2 cellular contexts compared by ENCODE assay signal in the genomic region with DNA sequence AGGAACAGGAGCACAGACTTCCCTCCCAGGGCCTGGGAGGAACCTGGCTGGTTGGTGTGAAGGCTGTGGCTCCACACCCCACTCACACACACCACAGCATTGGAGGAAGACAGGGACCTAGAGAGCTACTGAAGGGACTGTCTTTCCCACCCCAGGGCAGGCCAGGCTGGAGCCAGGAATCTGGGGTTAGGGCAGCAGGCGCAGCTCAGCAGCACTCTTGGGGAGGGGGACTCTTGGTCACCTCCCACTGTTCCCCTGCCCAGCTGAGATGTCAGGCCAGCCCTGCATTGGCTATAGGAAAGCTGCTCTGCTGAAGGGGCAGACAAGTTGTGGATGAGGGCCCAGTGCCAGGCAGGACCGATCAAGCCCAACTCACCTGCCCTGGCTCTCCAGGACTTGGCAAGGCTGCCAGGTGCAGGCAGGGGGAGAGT.
TF ChIP-seq lines count a peak whose summit lies in the region.

No MANE protein-coding gene starts in this region.

TF ChIP-seq in H1, 55 proteins besides CTCF, POLR2A, EP300 and RAD21:
- TF ChIP-seq CBX5 (IDR thresholded peaks at IDR 0.05; ENCODE audit: low read depth, low read length) (no peak), TBP (IDR thresholded peaks at IDR 0.05; ENCODE audit: low read depth, low read length) (no peak), ZNF274 (IDR thresholded peaks at IDR 0.05; ENCODE audit: borderline replicate concordance, extremely low read depth, low read length) (no peak)
- TF ChIP-seq, protein P1, sequence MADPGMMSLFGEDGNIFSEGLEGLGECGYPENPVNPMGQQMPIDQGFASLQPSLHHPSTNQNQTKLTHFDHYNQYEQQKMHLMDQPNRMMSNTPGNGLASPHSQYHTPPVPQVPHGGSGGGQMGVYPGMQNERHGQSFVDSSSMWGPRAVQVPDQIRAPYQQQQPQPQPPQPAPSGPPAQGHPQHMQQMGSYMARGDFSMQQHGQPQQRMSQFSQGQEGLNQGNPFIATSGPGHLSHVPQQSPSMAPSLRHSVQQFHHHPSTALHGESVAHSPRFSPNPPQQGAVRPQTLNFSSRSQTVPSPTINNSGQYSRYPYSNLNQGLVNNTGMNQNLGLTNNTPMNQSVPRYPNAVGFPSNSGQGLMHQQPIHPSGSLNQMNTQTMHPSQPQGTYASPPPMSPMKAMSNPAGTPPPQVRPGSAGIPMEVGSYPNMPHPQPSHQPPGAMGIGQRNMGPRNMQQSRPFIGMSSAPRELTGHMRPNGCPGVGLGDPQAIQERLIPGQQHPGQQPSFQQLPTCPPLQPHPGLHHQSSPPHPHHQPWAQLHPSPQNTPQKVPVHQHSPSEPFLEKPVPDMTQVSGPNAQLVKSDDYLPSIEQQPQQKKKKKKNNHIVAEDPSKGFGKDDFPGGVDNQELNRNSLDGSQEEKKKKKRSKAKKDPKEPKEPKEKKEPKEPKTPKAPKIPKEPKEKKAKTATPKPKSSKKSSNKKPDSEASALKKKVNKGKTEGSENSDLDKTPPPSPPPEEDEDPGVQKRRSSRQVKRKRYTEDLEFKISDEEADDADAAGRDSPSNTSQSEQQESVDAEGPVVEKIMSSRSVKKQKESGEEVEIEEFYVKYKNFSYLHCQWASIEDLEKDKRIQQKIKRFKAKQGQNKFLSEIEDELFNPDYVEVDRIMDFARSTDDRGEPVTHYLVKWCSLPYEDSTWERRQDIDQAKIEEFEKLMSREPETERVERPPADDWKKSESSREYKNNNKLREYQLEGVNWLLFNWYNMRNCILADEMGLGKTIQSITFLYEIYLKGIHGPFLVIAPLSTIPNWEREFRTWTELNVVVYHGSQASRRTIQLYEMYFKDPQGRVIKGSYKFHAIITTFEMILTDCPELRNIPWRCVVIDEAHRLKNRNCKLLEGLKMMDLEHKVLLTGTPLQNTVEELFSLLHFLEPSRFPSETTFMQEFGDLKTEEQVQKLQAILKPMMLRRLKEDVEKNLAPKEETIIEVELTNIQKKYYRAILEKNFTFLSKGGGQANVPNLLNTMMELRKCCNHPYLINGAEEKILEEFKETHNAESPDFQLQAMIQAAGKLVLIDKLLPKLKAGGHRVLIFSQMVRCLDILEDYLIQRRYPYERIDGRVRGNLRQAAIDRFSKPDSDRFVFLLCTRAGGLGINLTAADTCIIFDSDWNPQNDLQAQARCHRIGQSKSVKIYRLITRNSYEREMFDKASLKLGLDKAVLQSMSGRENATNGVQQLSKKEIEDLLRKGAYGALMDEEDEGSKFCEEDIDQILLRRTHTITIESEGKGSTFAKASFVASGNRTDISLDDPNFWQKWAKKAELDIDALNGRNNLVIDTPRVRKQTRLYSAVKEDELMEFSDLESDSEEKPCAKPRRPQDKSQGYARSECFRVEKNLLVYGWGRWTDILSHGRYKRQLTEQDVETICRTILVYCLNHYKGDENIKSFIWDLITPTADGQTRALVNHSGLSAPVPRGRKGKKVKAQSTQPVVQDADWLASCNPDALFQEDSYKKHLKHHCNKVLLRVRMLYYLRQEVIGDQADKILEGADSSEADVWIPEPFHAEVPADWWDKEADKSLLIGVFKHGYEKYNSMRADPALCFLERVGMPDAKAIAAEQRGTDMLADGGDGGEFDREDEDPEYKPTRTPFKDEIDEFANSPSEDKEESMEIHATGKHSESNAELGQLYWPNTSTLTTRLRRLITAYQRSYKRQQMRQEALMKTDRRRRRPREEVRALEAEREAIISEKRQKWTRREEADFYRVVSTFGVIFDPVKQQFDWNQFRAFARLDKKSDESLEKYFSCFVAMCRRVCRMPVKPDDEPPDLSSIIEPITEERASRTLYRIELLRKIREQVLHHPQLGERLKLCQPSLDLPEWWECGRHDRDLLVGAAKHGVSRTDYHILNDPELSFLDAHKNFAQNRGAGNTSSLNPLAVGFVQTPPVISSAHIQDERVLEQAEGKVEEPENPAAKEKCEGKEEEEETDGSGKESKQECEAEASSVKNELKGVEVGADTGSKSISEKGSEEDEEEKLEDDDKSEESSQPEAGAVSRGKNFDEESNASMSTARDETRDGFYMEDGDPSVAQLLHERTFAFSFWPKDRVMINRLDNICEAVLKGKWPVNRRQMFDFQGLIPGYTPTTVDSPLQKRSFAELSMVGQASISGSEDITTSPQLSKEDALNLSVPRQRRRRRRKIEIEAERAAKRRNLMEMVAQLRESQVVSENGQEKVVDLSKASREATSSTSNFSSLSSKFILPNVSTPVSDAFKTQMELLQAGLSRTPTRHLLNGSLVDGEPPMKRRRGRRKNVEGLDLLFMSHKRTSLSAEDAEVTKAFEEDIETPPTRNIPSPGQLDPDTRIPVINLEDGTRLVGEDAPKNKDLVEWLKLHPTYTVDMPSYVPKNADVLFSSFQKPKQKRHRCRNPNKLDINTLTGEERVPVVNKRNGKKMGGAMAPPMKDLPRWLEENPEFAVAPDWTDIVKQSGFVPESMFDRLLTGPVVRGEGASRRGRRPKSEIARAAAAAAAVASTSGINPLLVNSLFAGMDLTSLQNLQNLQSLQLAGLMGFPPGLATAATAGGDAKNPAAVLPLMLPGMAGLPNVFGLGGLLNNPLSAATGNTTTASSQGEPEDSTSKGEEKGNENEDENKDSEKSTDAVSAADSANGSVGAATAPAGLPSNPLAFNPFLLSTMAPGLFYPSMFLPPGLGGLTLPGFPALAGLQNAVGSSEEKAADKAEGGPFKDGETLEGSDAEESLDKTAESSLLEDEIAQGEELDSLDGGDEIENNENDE (IDR thresholded peaks at IDR 0.05; ENCODE audit: insufficient replicate concordance, low read length), result no peak

TF ChIP-seq in WTC11, 78 proteins besides CTCF, POLR2A, EP300 and RAD21:
- TF ChIP-seq OVOL2 (CRISPR knock-in tag; IDR thresholded peaks at IDR 0.05; ENCODE audit: borderline replicate concordance), result no peak
- TF ChIP-seq KAT7 (CRISPR knock-in tag; IDR thresholded peaks at IDR 0.05; ENCODE audit: borderline replicate concordance), result no peak
- TF ChIP-seq, protein P2, sequence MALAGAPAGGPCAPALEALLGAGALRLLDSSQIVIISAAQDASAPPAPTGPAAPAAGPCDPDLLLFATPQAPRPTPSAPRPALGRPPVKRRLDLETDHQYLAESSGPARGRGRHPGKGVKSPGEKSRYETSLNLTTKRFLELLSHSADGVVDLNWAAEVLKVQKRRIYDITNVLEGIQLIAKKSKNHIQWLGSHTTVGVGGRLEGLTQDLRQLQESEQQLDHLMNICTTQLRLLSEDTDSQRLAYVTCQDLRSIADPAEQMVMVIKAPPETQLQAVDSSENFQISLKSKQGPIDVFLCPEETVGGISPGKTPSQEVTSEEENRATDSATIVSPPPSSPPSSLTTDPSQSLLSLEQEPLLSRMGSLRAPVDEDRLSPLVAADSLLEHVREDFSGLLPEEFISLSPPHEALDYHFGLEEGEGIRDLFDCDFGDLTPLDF (CRISPR knock-in tag; IDR thresholded peaks at IDR 0.05), result no peak
- TF ChIP-seq ZNF121 (CRISPR knock-in tag; IDR thresholded peaks at IDR 0.05), result no peak
- TF ChIP-seq, protein P3, sequence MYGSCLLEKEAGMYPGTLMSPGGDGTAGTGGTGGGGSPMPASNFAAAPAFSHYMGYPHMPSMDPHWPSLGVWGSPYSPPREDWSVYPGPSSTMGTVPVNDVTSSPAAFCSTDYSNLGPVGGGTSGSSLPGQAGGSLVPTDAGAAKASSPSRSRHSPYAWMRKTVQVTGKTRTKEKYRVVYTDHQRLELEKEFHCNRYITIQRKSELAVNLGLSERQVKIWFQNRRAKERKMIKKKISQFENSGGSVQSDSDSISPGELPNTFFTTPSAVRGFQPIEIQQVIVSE (CRISPR knock-in tag; IDR thresholded peaks at IDR 0.05; ENCODE audit: borderline replicate concordance), result no peak
- TF ChIP-seq, protein P4, sequence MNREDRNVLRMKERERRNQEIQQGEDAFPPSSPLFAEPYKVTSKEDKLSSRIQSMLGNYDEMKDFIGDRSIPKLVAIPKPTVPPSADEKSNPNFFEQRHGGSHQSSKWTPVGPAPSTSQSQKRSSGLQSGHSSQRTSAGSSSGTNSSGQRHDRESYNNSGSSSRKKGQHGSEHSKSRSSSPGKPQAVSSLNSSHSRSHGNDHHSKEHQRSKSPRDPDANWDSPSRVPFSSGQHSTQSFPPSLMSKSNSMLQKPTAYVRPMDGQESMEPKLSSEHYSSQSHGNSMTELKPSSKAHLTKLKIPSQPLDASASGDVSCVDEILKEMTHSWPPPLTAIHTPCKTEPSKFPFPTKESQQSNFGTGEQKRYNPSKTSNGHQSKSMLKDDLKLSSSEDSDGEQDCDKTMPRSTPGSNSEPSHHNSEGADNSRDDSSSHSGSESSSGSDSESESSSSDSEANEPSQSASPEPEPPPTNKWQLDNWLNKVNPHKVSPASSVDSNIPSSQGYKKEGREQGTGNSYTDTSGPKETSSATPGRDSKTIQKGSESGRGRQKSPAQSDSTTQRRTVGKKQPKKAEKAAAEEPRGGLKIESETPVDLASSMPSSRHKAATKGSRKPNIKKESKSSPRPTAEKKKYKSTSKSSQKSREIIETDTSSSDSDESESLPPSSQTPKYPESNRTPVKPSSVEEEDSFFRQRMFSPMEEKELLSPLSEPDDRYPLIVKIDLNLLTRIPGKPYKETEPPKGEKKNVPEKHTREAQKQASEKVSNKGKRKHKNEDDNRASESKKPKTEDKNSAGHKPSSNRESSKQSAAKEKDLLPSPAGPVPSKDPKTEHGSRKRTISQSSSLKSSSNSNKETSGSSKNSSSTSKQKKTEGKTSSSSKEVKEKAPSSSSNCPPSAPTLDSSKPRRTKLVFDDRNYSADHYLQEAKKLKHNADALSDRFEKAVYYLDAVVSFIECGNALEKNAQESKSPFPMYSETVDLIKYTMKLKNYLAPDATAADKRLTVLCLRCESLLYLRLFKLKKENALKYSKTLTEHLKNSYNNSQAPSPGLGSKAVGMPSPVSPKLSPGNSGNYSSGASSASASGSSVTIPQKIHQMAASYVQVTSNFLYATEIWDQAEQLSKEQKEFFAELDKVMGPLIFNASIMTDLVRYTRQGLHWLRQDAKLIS (CRISPR knock-in tag; IDR thresholded peaks at IDR 0.05; ENCODE audit: borderline replicate concordance), result no peak
- TF ChIP-seq TCF7 (CRISPR knock-in tag; IDR thresholded peaks at IDR 0.05; ENCODE audit: low read depth), result no peak
- TF ChIP-seq ZNF219 (CRISPR knock-in tag; IDR thresholded peaks at IDR 0.05; ENCODE audit: borderline replicate concordance), result no peak
- TF ChIP-seq FOXP1 (CRISPR knock-in tag; IDR thresholded peaks at IDR 0.05; ENCODE audit: borderline replicate concordance), result no peak
- TF ChIP-seq, protein P5, sequence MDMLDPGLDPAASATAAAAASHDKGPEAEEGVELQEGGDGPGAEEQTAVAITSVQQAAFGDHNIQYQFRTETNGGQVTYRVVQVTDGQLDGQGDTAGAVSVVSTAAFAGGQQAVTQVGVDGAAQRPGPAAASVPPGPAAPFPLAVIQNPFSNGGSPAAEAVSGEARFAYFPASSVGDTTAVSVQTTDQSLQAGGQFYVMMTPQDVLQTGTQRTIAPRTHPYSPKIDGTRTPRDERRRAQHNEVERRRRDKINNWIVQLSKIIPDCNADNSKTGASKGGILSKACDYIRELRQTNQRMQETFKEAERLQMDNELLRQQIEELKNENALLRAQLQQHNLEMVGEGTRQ (CRISPR knock-in tag; IDR thresholded peaks at IDR 0.05), result no peak
- TF ChIP-seq, protein P6, sequence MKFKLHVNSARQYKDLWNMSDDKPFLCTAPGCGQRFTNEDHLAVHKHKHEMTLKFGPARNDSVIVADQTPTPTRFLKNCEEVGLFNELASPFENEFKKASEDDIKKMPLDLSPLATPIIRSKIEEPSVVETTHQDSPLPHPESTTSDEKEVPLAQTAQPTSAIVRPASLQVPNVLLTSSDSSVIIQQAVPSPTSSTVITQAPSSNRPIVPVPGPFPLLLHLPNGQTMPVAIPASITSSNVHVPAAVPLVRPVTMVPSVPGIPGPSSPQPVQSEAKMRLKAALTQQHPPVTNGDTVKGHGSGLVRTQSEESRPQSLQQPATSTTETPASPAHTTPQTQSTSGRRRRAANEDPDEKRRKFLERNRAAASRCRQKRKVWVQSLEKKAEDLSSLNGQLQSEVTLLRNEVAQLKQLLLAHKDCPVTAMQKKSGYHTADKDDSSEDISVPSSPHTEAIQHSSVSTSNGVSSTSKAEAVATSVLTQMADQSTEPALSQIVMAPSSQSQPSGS (CRISPR knock-in tag; IDR thresholded peaks at IDR 0.05; ENCODE audit: borderline replicate concordance, low read depth), result no peak
